22 cellular contexts compared by ENCODE assay signal in the genomic region with DNA sequence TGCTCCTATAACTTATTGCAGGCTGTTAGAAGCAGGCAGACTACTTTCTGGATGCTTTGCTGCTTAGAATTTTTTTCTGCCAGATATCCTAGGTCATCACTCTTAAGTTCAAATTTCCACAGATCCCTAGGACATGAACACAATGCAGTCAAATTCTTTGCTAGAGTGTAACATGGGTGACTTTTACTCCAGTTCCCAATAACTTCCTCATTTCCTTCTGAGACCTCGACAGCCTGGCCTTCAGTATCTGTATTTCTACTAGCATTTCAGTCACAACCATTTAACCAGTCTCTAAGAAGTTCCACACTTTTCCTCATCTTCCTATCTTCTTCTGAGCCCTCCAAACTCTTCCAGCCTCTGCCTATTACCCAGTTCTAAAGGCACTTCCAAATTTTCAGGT.
"Had no signal": no experiment of that assay in that cellular context is flagged by ENCODE, and none has a peak within 500 bp of the region (broad histone marks: within the 10 kb centered on the region; RNA-seq: fewer than 3 reads in every experiment).

No MANE protein-coding gene starts in this region.

- H3K4me3 Mint-ChIP-seq: activated T-cell treated with anti-CD3 and anti-CD28 coated beads, Interleukin-2, amount 50 U/mL, for 24 hours; activated T-helper 17 cell treated with anti-CD3 and anti-CD28 coated beads, Interleukin-2, amount 50 U/mL, for 72 hours; brain; effector memory CD8-positive, alpha-beta T cell; natural killer cell; stimulated activated naive B cell treated with anti-CD40 and anti-IgM and Interleukin-4, amounts not matched to agents 10 μg/mL and 1 μg/mL and 100 μg/mL, for 72 hours; WTC11 had no signal

- H3K4me1 Mint-ChIP-seq: activated T-helper 17 cell treated with anti-CD3 and anti-CD28 coated beads, Interleukin-2, amount 50 U/mL, for 72 hours; WTC11 had no signal

- H3K27me3 ChIP-seq: testis, vagina had no signal

- ATAC-seq: effector memory CD8-positive, alpha-beta T cell; stimulated activated naive B cell treated with anti-CD40 and anti-IgM and Interleukin-4, amounts not matched to agents 10 μg/mL and 1 μg/mL and 100 μg/mL, for 72 hours; WTC11 had no signal

- H3K4me3 ChIP-seq: testis, vagina had no signal

- DNase-seq: activated CD4-positive, alpha-beta T cell treated with anti-CD3 and anti-CD28 coated beads, Interleukin-2, amount 50 U/mL, for 4 hours; activated CD8-positive, alpha-beta memory T cell treated with anti-CD3 and anti-CD28 coated beads for 24 hours; activated CD8-positive, alpha-beta memory T cell treated with anti-CD3 and anti-CD28 coated beads, Interleukin-2, amount 50 U/mL, for 4 hours; activated T-cell treated with anti-CD3 and anti-CD28 coated beads, Interleukin-2, amount 50 U/mL, for 24 hours; aorta; effector memory CD8-positive, alpha-beta T cell; foreskin melanocyte; hippocampal formation; midbrain; natural killer cell; retina; stimulated activated CD4-positive, alpha-beta T cell treated with anti-CD3 and anti-CD28 coated beads, Interleukin-2, amount 100 ng/mL, for 48 hours; stimulated activated CD8-positive, alpha-beta memory T cell treated with anti-CD3 and anti-CD28 coated beads, Interleukin-4, amount 100 ng/mL, for 48 hours; stimulated activated naive B cell treated with anti-CD40 and anti-IgM and Interleukin-4, amounts not matched to agents 10 μg/mL and 1 μg/mL and 100 μg/mL, for 72 hours; testis; trophoblast cell had no signal

- H3K36me3 Mint-ChIP-seq: brain had no signal

- H3K27me3 Mint-ChIP-seq: activated T-cell treated with anti-CD3 and anti-CD28 coated beads, Interleukin-2, amount 50 U/mL, for 24 hours; activated T-helper 17 cell treated with anti-CD3 and anti-CD28 coated beads, Interleukin-2, amount 50 U/mL, for 72 hours; brain; effector memory CD8-positive, alpha-beta T cell; stimulated activated naive B cell treated with anti-CD40 and anti-IgM and Interleukin-4, amounts not matched to agents 10 μg/mL and 1 μg/mL and 100 μg/mL, for 72 hours had no signal

- H3K36me3 ChIP-seq: vagina had no signal

- H3K27ac ChIP-seq: testis, vagina had no signal

- H3K9me3 ChIP-seq: testis, vagina had no signal

- H3K4me1 ChIP-seq: testis, vagina had no signal

- H3K27ac Mint-ChIP-seq: activated naive CD4-positive, alpha-beta T cell treated with anti-CD3 and anti-CD28 coated beads, Interleukin-2, amount 50 U/mL, for 72 hours; activated T-cell treated with anti-CD3 and anti-CD28 coated beads, Interleukin-2, amount 50 U/mL, for 24 hours; activated T-helper 17 cell treated with anti-CD3 and anti-CD28 coated beads, Interleukin-2, amount 50 U/mL, for 72 hours; brain; effector memory CD8-positive, alpha-beta T cell; natural killer cell; progenitor cell of endocrine pancreas; stimulated activated naive B cell treated with anti-CD40 and anti-IgM and Interleukin-4, amounts not matched to agents 10 μg/mL and 1 μg/mL and 100 μg/mL, for 72 hours; WTC11 had no signal
